ENCODE assay signal across 16 cellular contexts in the genomic region with DNA sequence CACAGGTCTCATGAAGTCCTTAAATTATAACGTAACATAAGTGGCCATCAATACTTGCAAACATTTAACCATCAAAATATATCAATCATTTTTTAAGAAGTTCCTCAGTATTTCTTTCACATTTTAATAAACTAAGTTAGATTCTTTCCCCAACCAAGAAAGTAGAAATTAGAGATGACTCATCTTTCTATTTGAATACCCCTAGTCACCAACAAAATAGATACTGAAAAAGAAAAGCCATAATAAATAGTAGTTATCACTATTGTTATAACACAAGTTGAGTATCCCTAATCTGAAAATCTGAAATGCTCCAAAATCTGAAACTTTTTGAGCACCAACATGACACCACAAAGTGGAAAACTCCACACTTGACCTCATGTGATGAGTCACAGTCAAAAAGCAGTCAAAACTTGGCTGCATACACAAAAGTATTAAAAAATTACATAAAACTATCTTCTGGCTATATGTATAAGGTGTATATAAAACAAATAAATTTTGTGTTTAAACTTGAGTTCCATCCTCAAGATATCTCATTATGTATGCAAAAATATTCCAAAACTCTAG. TPM values are rescaled to one million over a fixed set of nuclear protein-coding genes. Genes with fewer than 3 reads are reported as not detected.
DNase-seq lines count a peak whose midpoint lies in the region; ATAC-seq, FAIRE-seq and TF ChIP-seq lines count a peak whose summit lies in the region.
"Had no signal": no experiment of that assay in that cellular context is flagged by ENCODE, and none has a peak within 500 bp of the region (broad histone marks: within the 10 kb centered on the region; RNA-seq: fewer than 3 reads in every experiment).

No MANE protein-coding gene starts in this region.

- no peaks in the 10 kb centered on the region for H3K27me3 ChIP-seq in endothelial cell of umbilical vein (ENCODE audit: control insufficient read depth in 2 of 2, insufficient read depth in 2 of 2, low read length in 2 of 2)
- H3K27me3 ChIP-seq: SJSA1, transverse colon had no signal

- no peak for TF ChIP-seq POLR2A in endothelial cell of umbilical vein (IDR thresholded peaks at IDR 0.05; ENCODE audit: low read depth, low read length)

- no peaks in the 10 kb centered on the region for H3K9me3 ChIP-seq in endothelial cell of umbilical vein (replicated peaks; ENCODE audit: control insufficient read depth, insufficient read depth, low read length)
- H3K9me3 ChIP-seq: SJSA1, transverse colon had no signal

- peaks cover 18% of the 10 kb centered on the region for H3K79me2 ChIP-seq in endothelial cell of umbilical vein (ENCODE audit: control insufficient read depth, insufficient read depth, low read length)

- H3K27ac ChIP-seq in endothelial cell of umbilical vein (ENCODE audit: insufficient read depth, low read depth, low read length), result no peak overlapping the region
- H3K27ac ChIP-seq: epithelial cell of prostate, SJSA1, transverse colon, VCaP had no signal

- DNase-seq in ELR (ENCODE audit: low read depth) (peak; percentile 17), endothelial cell of umbilical vein (ENCODE audit: low read depth, low spot score) (peak; percentile 3), NCI-H1417 (lab: John Stamatoyannopoulos, UW) (no peak), AG20443 (ENCODE audit: low spot score) (no peak), D341Med (ENCODE audit: low spot score) (no peak)
- DNase-seq: activated gamma-delta T cell; CD8-positive, alpha-beta T cell; H9; NCI-H1694; transverse colon had no signal

- ATAC-seq in GM18502 (IDR thresholded peaks at IDR 0.05; ENCODE audit: poor library complexity, unreplicated experiment) (peak; percentile 31), HG03558 (IDR thresholded peaks at IDR 0.05; ENCODE audit: extremely low read depth, unreplicated experiment) (peak; percentile 30)
- ATAC-seq: CD8-positive, alpha-beta T cell; HepG2 had no signal

- BruUV-seq in endothelial cell of umbilical vein (replicated peaks; lab: Mats Ljungman, UMichigan), result no TSS peak

- H3K9me1 ChIP-seq in endothelial cell of umbilical vein (replicated peaks; ENCODE audit: control insufficient read depth, extremely low read depth, insufficient read depth, low read length), result no peaks in the 10 kb centered on the region

- H3K4me1 ChIP-seq in endothelial cell of umbilical vein (ENCODE audit: control insufficient read depth, extremely low read depth, insufficient read depth, low read length), result peaks cover 16% of the 10 kb centered on the region

- intact Hi-C loops in endothelial cell of umbilical vein (cut with micrococcal nuclease), result no loop called here

- H3K4me3 ChIP-seq in endothelial cell of umbilical vein (replicated peaks in 1 of 3; ENCODE audit: insufficient read depth in 1 of 3, low read depth in 1 of 3, low read length in 3 of 3), result no peak overlapping the region
- H3K4me3 ChIP-seq: SJSA1, transverse colon had no signal

- TF ChIP-seq CTCF in endothelial cell of umbilical vein (IDR thresholded peaks at IDR 0.05; ENCODE audit: extremely low read depth in 1 of 2, insufficient read depth in 1 of 2, low read depth in 1 of 2, low read length in 2 of 2), result no peak

- no peak overlapping the region for H2AFZ ChIP-seq in endothelial cell of umbilical vein (ENCODE audit: low read depth, low read length)

- no peak overlapping the region for H3K4me2 ChIP-seq in endothelial cell of umbilical vein (ENCODE audit: insufficient read depth, low read length)

- POLR2A ChIA-PET in endothelial cell of umbilical vein (lab: Charles Lee), result no interaction called here

- H4K20me1 ChIP-seq in endothelial cell of umbilical vein (replicated peaks; ENCODE audit: control insufficient read depth, extremely low read depth, insufficient read depth, low read length), result no peaks in the 10 kb centered on the region

- H3K9ac ChIP-seq in endothelial cell of umbilical vein (replicated peaks; ENCODE audit: extremely low read depth, insufficient read depth, low read length), result no peak overlapping the region

- no peak for FAIRE-seq in endothelial cell of umbilical vein (lab: Jason Lieb, UNC)
- FAIRE-seq: HepG2 had no signal

- CTCF ChIA-PET in endothelial cell of umbilical vein (lab: Charles Lee), result no interaction called here

- dilution Hi-C loops in endothelial cell of umbilical vein (cut with MboI; ENCODE audit: extremely low pct_ligation_motif_present, low sequenced_read_pairs), result no loop called here

- peaks cover 6% of the 10 kb centered on the region in 2 experiments for H3K36me3 ChIP-seq in endothelial cell of umbilical vein (ENCODE audit: control insufficient read depth in 2 of 2, extremely low read depth in 1 of 2, insufficient read depth in 2 of 2, low read length in 2 of 2)

TF ChIP-seq in endothelial cell of umbilical vein, 7 proteins besides CTCF, POLR2A, EP300 and RAD21:
- TF ChIP-seq, protein P1, sequence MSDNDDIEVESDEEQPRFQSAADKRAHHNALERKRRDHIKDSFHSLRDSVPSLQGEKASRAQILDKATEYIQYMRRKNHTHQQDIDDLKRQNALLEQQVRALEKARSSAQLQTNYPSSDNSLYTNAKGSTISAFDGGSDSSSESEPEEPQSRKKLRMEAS (IDR thresholded peaks at IDR 0.05; ENCODE audit: insufficient read depth, insufficient read length), result no peak
- no peak for TF ChIP-seq MYC (IDR thresholded peaks at IDR 0.05; ENCODE audit: low read depth, low read length)
- no peak for TF ChIP-seq EZH2 (IDR thresholded peaks at IDR 0.05; ENCODE audit: borderline replicate concordance, low read depth, low read length, severe bottlenecking)
- TF ChIP-seq POLR2AphosphoS5 (IDR thresholded peaks at IDR 0.05; ENCODE audit: insufficient read depth, low read depth, low read length), result no peak
- no peak for TF ChIP-seq GATA2 (IDR thresholded peaks at IDR 0.05; ENCODE audit: insufficient read depth, insufficient read length, low read depth, low read length)
- TF ChIP-seq FOS (IDR thresholded peaks at IDR 0.05; ENCODE audit: borderline replicate concordance, insufficient read depth, low read length), result peak; percentile 47
- TF ChIP-seq JUN (IDR thresholded peaks at IDR 0.05; ENCODE audit: borderline replicate concordance, insufficient read depth, insufficient read length, low read depth), result no peak

RNA-seq across cellular contexts. Expression of a gene that starts 3.7 kb away (rescaled TPM):
- 19.7 and 20.6 TPM in 2 replicates for total RNA-seq in endothelial cell of umbilical vein
- polyA plus RNA-seq in endothelial cell of umbilical vein, result 5.9 and 7.3 TPM in 2 replicates
- 7.9 and 8.1 TPM in 2 replicates for polyA plus RNA-seq in endothelial cell of umbilical vein (2011; cell fraction: cytosol; rRNA removed)
- polyA plus RNA-seq in endothelial cell of umbilical vein (2011; cell fraction: nucleus; rRNA removed), result 7.2 and 8.7 TPM in 2 replicates
- 14.8 and 16.5 TPM in 2 replicates for polyA plus RNA-seq in endothelial cell of umbilical vein (2012)
- 8.3 and 13.7 TPM in 2 replicates for polyA minus RNA-seq in endothelial cell of umbilical vein
- polyA minus RNA-seq in endothelial cell of umbilical vein (2011; cell fraction: cytosol; rRNA and poly(A)+ RNA removed), result 7.0 TPM
- 11.9 and 23.4 TPM in 2 replicates for polyA minus RNA-seq in endothelial cell of umbilical vein (2011; cell fraction: nucleus; rRNA and poly(A)+ RNA removed)

RNA-seq across cellular contexts. Expression of a gene that starts 43.3 kb away (rescaled TPM):
- total RNA-seq in endothelial cell of umbilical vein, result 0.14 and 0.24 TPM in 2 replicates
- polyA plus RNA-seq in endothelial cell of umbilical vein, result 0.05 and 0.07 TPM in 2 replicates
- polyA plus RNA-seq in endothelial cell of umbilical vein (2011; cell fraction: cytosol; rRNA removed), result 0.09 and 0.10 TPM in 2 replicates
- polyA plus RNA-seq in endothelial cell of umbilical vein (2011; cell fraction: nucleus; rRNA removed), result 0.08 and 0.10 TPM in 2 replicates
- 0.17 and 0.49 TPM in 2 replicates for polyA plus RNA-seq in endothelial cell of umbilical vein (2012)
- 0.08 and 0.39 TPM in 2 replicates for polyA minus RNA-seq in endothelial cell of umbilical vein
- 3.4 TPM for polyA minus RNA-seq in endothelial cell of umbilical vein (2011; cell fraction: cytosol; rRNA and poly(A)+ RNA removed)
- polyA minus RNA-seq in endothelial cell of umbilical vein (2011; cell fraction: nucleus; rRNA and poly(A)+ RNA removed), result not detected in 2 replicates
- total RNA-seq: CD8-positive, alpha-beta T cell had no signal

Comparison
In these comparisons a context has a peak if more than half of its experiments do, and no peak if none do; other contexts are left out.
1. DNase-seq: peak in ELR (single experiment) and endothelial cell of umbilical vein (single experiment); none in NCI-H1417 (0 of 3), AG20443 (single experiment) and D341Med (single experiment).